ENCODE assay signal across 11 cellular contexts in the genomic region with DNA sequence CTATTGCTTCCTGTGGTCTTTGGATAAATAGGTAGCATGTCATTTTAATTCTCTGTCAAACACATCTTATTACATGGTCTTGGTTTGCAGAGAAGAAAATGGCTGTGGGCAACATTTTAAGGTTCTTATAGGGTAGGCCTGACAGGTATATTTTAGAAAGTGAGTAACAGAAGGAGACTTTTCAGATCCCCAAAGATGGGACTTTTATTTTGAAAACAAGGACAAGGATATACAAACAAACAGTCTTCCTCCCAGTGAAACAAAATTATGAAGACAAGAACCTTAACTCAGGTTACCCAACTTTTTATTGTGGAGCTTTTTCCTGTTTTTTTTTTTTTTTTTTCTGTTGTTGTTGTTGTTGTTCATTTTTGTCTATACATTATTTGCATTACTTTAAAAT.
"Had no signal": no experiment of that assay in that cellular context is flagged by ENCODE, and none has a peak within 500 bp of the region (broad histone marks: within the 10 kb centered on the region; RNA-seq: fewer than 3 reads in every experiment).

No MANE protein-coding gene starts in this region.

- DNase-seq: GM23248, GOT3, H7, H9, HCEC 1CT, HFFc6 had no signal

- H2AFZ ChIP-seq: GM23248, GM23338 had no signal

- H3K4me2 ChIP-seq: GM23338 had no signal

- H3K4me3 ChIP-seq: GM23248, GM23338, HAP-1 had no signal

- FAIRE-seq: H1, H54 had no signal

- H3K27ac ChIP-seq: GM23248 had no signal

- ATAC-seq: GM23338, HCT116 had no signal

- H3K4me1 ChIP-seq: HAP-1 had no signal

- H3K9ac ChIP-seq: GM23248 had no signal

- H3K36me3 ChIP-seq: HAP-1 had no signal
